Comparison of ENCODE assay signal across 8 cellular contexts in genomic region chr22:46295277-46295971, GRCh38. TPM values are rescaled to one million over a fixed set of nuclear protein-coding genes. Genes with fewer than 3 reads are reported as not detected.
DNase-seq lines count a peak whose midpoint lies in the region; ATAC-seq and TF ChIP-seq lines count a peak whose summit lies in the region.

No MANE protein-coding gene starts in this region.

- H3K4me2 ChIP-seq in KMS-11, result peak overlapping the region; percentile 81

- DNase-seq in CD14-positive monocyte (ENCODE audit: low spot score) (no peak), caudate nucleus (lab: John Stamatoyannopoulos, UW) (no peak), SHP77 treated with DMSO at 0.1 percent for 48 hours (lab: John Stamatoyannopoulos, UW) (no peak), head of caudate nucleus (no peak)
- DNase-seq in natural killer cell treated with Interleukin-12 subunit alpha and Interleukin-12 subunit beta and Interleukin-15 and Interleukin-18, amount 100 ng/mL, for 72 hours (ENCODE audit: low spot score), result no peak

- H3K27me3 Mint-ChIP-seq in CD14-positive monocyte (ENCODE audit: low read depth in 3 of 3), result peaks cover 0 to under 1% (median 0%) of the 10 kb centered on the region in 3 donors
- no peaks in the 10 kb centered on the region for H3K27me3 Mint-ChIP-seq in natural killer cell treated with Interleukin-12 subunit alpha and Interleukin-12 subunit beta and Interleukin-15 and Interleukin-18, amount 100 ng/mL, for 72 hours

- peak overlapping the region; percentile 57 for H2AFZ ChIP-seq in KMS-11 (ENCODE audit: low read depth)

- H3K9ac ChIP-seq in KMS-11, result peak overlapping the region; percentile 69; the same call in 1 of the 2 replicates

- no peak overlapping the region for H3K4me3 ChIP-seq in KMS-11 (IDR thresholded peaks at IDR 0.05; ENCODE audit: insufficient read depth, low read depth, low read length)

- H3K27ac Mint-ChIP-seq in CD14-positive monocyte, result peak overlapping the region in 6 of 7 donors; percentile 94 to 97 (median 96)
- H3K27ac Mint-ChIP-seq in natural killer cell treated with Interleukin-12 subunit alpha and Interleukin-12 subunit beta and Interleukin-15 and Interleukin-18, amount 100 ng/mL, for 72 hours, result peak overlapping the region; percentile 97 to 100

- H3K27me3 ChIP-seq in KMS-11 (ENCODE audit: insufficient read depth, low read depth), result no peaks in the 10 kb centered on the region

- H4K20me1 ChIP-seq in KMS-11 (ENCODE audit: insufficient read depth), result no peaks in the 10 kb centered on the region

- H3K4me3 Mint-ChIP-seq in CD14-positive monocyte, result peak overlapping the region; percentile 83 to 92
- H3K4me3 Mint-ChIP-seq in natural killer cell treated with Interleukin-12 subunit alpha and Interleukin-12 subunit beta and Interleukin-15 and Interleukin-18, amount 100 ng/mL, for 72 hours, result peak overlapping the region; percentile 97

- peaks cover 52% of the 10 kb centered on the region for H3K4me1 ChIP-seq in KMS-11 (ENCODE audit: low read depth, poor library complexity, severe bottlenecking)

- intact Hi-C loops in CD14-positive monocyte (cut with micrococcal nuclease) (loop anchor here (10.0 kb wide), 2 partner anchors 261 to 301 kb away; no protein-coding TSS in a partner anchor), head of caudate nucleus (cut with DNase I) (loop anchor here (5.0 to 10.0 kb wide), 2 partner anchors 173 to 301 kb away; no protein-coding TSS in a partner anchor)

- TF ChIP-seq CTCF in CD14-positive monocyte (IDR thresholded peaks at IDR 0.05), result no peak
- TF ChIP-seq CTCF in KMS-11 (conservative IDR thresholded peaks at IDR 0.05; ENCODE audit: low read depth, low read length), result no peak

- H3K27ac ChIP-seq in KMS-11 (peak overlapping the region; percentile 77), caudate nucleus (ENCODE audit: low read depth, low read length) (peak overlapping the region; percentile 3)

- peaks cover 33% of the 10 kb centered on the region for H3K79me2 ChIP-seq in KMS-11 (ENCODE audit: insufficient read depth, low read depth)

- peaks cover 25 to 44% of the 10 kb centered on the region in 2 donors for H3K36me3 Mint-ChIP-seq in CD14-positive monocyte
- peaks cover 25% of the 10 kb centered on the region for H3K36me3 Mint-ChIP-seq in natural killer cell treated with Interleukin-12 subunit alpha and Interleukin-12 subunit beta and Interleukin-15 and Interleukin-18, amount 100 ng/mL, for 72 hours

- H3K36me3 ChIP-seq in KMS-11 (ENCODE audit: insufficient read depth), result peaks cover 3% of the 10 kb centered on the region; the same call in 1 of the 2 replicates

- ATAC-seq in natural killer cell treated with Interleukin-12 subunit alpha and Interleukin-12 subunit beta and Interleukin-15 and Interleukin-18, amount 100 ng/mL, for 72 hours, result no peak
- no peak for ATAC-seq in GM19467 (IDR thresholded peaks at IDR 0.05; ENCODE audit: unreplicated experiment)
- no peak for ATAC-seq in HG03442 (IDR thresholded peaks at IDR 0.05; ENCODE audit: unreplicated experiment)

- peaks cover 5 to 11% (median 8%) of the 10 kb centered on the region in 7 donors for H3K9me3 Mint-ChIP-seq in CD14-positive monocyte
- no peaks in the 10 kb centered on the region for H3K9me3 Mint-ChIP-seq in natural killer cell treated with Interleukin-12 subunit alpha and Interleukin-12 subunit beta and Interleukin-15 and Interleukin-18, amount 100 ng/mL, for 72 hours

- H3K4me1 Mint-ChIP-seq in CD14-positive monocyte, result peaks cover 49% of the 10 kb centered on the region
- peaks cover 60 to 61% of the 10 kb centered on the region in 2 donors for H3K4me1 Mint-ChIP-seq in natural killer cell treated with Interleukin-12 subunit alpha and Interleukin-12 subunit beta and Interleukin-15 and Interleukin-18, amount 100 ng/mL, for 72 hours (ENCODE audit: low read depth in 2 of 2)

RNA-seq across cellular contexts. Expression of gene GTSE1, which starts 1.2 kb away (rescaled TPM):
- not detected for polyA plus RNA-seq in CD14-positive monocyte
- 10 to 100 TPM; 34.6 to 90.2 TPM for total RNA-seq in natural killer cell treated with Interleukin-12 subunit alpha and Interleukin-12 subunit beta and Interleukin-15 and Interleukin-18, amount 100 ng/mL, for 72 hours

RNA-seq across cellular contexts. Expression of gene TTC38, which starts 27.6 kb away (rescaled TPM):
- polyA plus RNA-seq in CD14-positive monocyte, result 10 to 100 TPM; 14.7 to 17.0 TPM
- 10 to 100 TPM; 63.7 to 64.2 TPM for total RNA-seq in natural killer cell treated with Interleukin-12 subunit alpha and Interleukin-12 subunit beta and Interleukin-15 and Interleukin-18, amount 100 ng/mL, for 72 hours

RNA-seq across cellular contexts. Expression of gene PKDREJ, which starts 32.3 kb away (rescaled TPM):
- not detected for polyA plus RNA-seq in CD14-positive monocyte
- total RNA-seq in natural killer cell treated with Interleukin-12 subunit alpha and Interleukin-12 subunit beta and Interleukin-15 and Interleukin-18, amount 100 ng/mL, for 72 hours, result under 1 TPM in 1 of 2 donors, not detected in 1; 0.07 TPM

RNA-seq across cellular contexts. Expression of gene TRMU, which starts 40.1 kb away (rescaled TPM):
- 1 to 10 TPM; 4.7 to 5.6 TPM for polyA plus RNA-seq in CD14-positive monocyte
- 100 to 1,000 TPM in 1 of 2 donors, 10 to 100 TPM in 1; 72.7 to 135 TPM for total RNA-seq in natural killer cell treated with Interleukin-12 subunit alpha and Interleukin-12 subunit beta and Interleukin-15 and Interleukin-18, amount 100 ng/mL, for 72 hours

RNA-seq across cellular contexts. Expression of gene CDPF1, which starts 45.3 kb away (rescaled TPM):
- 1 to 10 TPM; 8.3 TPM for polyA plus RNA-seq in CD14-positive monocyte
- total RNA-seq in natural killer cell treated with Interleukin-12 subunit alpha and Interleukin-12 subunit beta and Interleukin-15 and Interleukin-18, amount 100 ng/mL, for 72 hours, result 10 to 100 TPM in 1 of 2 donors, 1 to 10 TPM in 1; 8.2 to 10.7 TPM
